Comparison of ENCODE assay signal across 19 cellular contexts in genomic region chr7:139587535-139587934, GRCh38.
DNase-seq lines count a peak whose midpoint lies in the region; ATAC-seq and TF ChIP-seq lines count a peak whose summit lies in the region.
"Had no signal": no experiment of that assay in that cellular context is flagged by ENCODE, and none has a peak within 500 bp of the region (broad histone marks: within the 10 kb centered on the region; RNA-seq: fewer than 3 reads in every experiment).

No MANE protein-coding gene starts in this region.

- H3K36me3 ChIP-seq in testis (ENCODE audit: low read depth, missing control alignments), result no peaks in the 10 kb centered on the region

- intact Hi-C loops in testis (cut with DNase I; ENCODE audit: low total_unique reads), result no loop called here

- no peak overlapping the region for H3K27ac ChIP-seq in testis
- H3K27ac ChIP-seq: 22Rv1, A549 had no signal

- ATAC-seq in WTC11, result no peak
- ATAC-seq: A549, HCT116, HepG2 had no signal

- DNase-seq in activated CD8-positive, alpha-beta memory T cell treated with anti-CD3 and anti-CD28 coated beads, Interleukin-2, amount 50 U/mL, for 48 hours, result peak; percentile 34
- DNase-seq in activated CD8-positive, alpha-beta memory T cell treated with anti-CD3 and anti-CD28 coated beads for 24 hours, result no peak
- DNase-seq in WTC11 (ENCODE audit: low spot score), result no peak
- DNase-seq in nephron progenitor cell, result no peak
- peak; percentile 0 for DNase-seq in testis
- DNase-seq in COLO829 (ENCODE audit: low spot score), result no peak
- DNase-seq in mesothelial cell of epicardium (ENCODE audit: low spot score in 2 of 2, unreplicated experiment in 2 of 2), result no peak
- DNase-seq: AML-193; Calu3; CD4-positive, alpha-beta memory T cell; DMS79 treated with DMSO at 0.1 percent for 48 hours; GF-D8; GOT3; H7 had no signal

- peaks cover 3% of the 10 kb centered on the region; the same call in 1 of the 2 replicates for H3K4me1 Mint-ChIP-seq in WTC11
- H3K4me1 Mint-ChIP-seq in nephron progenitor cell, result peaks cover 19% of the 10 kb centered on the region
- peaks cover 3% of the 10 kb centered on the region for H3K4me1 Mint-ChIP-seq in mesothelial cell of epicardium
- H3K4me1 Mint-ChIP-seq: CD4-positive, alpha-beta memory T cell had no signal

- H3K9me3 Mint-ChIP-seq in WTC11, result no peaks in the 10 kb centered on the region
- H3K9me3 Mint-ChIP-seq in nephron progenitor cell, result no peaks in the 10 kb centered on the region
- H3K9me3 Mint-ChIP-seq in mesothelial cell of epicardium, result no peaks in the 10 kb centered on the region
- H3K9me3 Mint-ChIP-seq: CD14-positive monocyte; CD4-positive, alpha-beta memory T cell had no signal

- H3K36me3 Mint-ChIP-seq in WTC11 (no peaks in the 10 kb centered on the region), nephron progenitor cell (ENCODE audit: low read depth) (peaks cover 69% of the 10 kb centered on the region), mesothelial cell of epicardium (peaks cover 42% of the 10 kb centered on the region)

- no peaks in the 10 kb centered on the region for H3K27me3 ChIP-seq in testis

- H3K4me3 ChIP-seq in testis, result no peak overlapping the region
- H3K4me3 ChIP-seq: A549 had no signal

- WGBS in testis, 2 donors, result 95 to 96% methylated on average over 7 of the region's 7 CpGs

- no peaks in the 10 kb centered on the region for H3K9me3 ChIP-seq in testis
- H3K9me3 ChIP-seq: A549 had no signal

- POLR2A ChIA-PET in WTC11 (lab: Charles Lee), result no interaction called here

- no peaks in the 10 kb centered on the region for H3K27me3 Mint-ChIP-seq in WTC11 (ENCODE audit: low read depth)
- H3K27me3 Mint-ChIP-seq in nephron progenitor cell (ENCODE audit: low read depth, poor library complexity), result peaks cover 5% of the 10 kb centered on the region
- no peaks in the 10 kb centered on the region for H3K27me3 Mint-ChIP-seq in mesothelial cell of epicardium (ENCODE audit: low read depth)
- H3K27me3 Mint-ChIP-seq: CD4-positive, alpha-beta memory T cell had no signal

- TF ChIP-seq CTCF in WTC11 (IDR thresholded peaks at IDR 0.05) (no peak), nephron progenitor cell (IDR thresholded peaks at IDR 0.05) (no peak), testis (IDR thresholded peaks at IDR 0.05) (no peak), mesothelial cell of epicardium (IDR thresholded peaks at IDR 0.05; ENCODE audit: unreplicated experiment) (no peak)

- CTCF ChIA-PET in WTC11 (lab: Charles Lee), result interaction anchor here (1.5 to 4.0 kb wide), 6 partner anchors 15 to 153 kb away, joined by 3 to 28 read pairs (median 8); no protein-coding TSS in a partner anchor

- H3K27ac Mint-ChIP-seq in WTC11 (no peak overlapping the region), nephron progenitor cell (peak overlapping the region; percentile 75), mesothelial cell of epicardium (no peak overlapping the region)

- TF ChIP-seq POLR2A in testis (IDR thresholded peaks at IDR 0.05), result no peak

- H3K4me3 Mint-ChIP-seq in WTC11 (no peak overlapping the region), nephron progenitor cell (no peak overlapping the region), mesothelial cell of epicardium (no peak overlapping the region)
- H3K4me3 Mint-ChIP-seq: CD14-positive monocyte; CD4-positive, alpha-beta memory T cell had no signal

- H3K4me1 ChIP-seq in testis, result no peaks in the 10 kb centered on the region
- H3K4me1 ChIP-seq: A549 had no signal

TF ChIP-seq in WTC11, 78 proteins besides CTCF, POLR2A, EP300 and RAD21:
- TF ChIP-seq ZNF121 (CRISPR knock-in tag; IDR thresholded peaks at IDR 0.05), result 0 out of 2 replicates have a peak, but pooled peaks have one; percentile 27
- no peak for TF ChIP-seq USF1 (CRISPR knock-in tag; IDR thresholded peaks at IDR 0.05)

Comparison
In these comparisons a context has a peak if more than half of its experiments do, and no peak if none do; other contexts are left out.
1. DNase-seq: peak in activated CD8-positive, alpha-beta memory T cell treated with anti-CD3 and anti-CD28 coated beads, Interleukin-2, amount 50 U/mL, for 48 hours (single experiment) and testis (single experiment); none in activated CD8-positive, alpha-beta memory T cell treated with anti-CD3 and anti-CD28 coated beads for 24 hours (single experiment), WTC11 (single experiment), nephron progenitor cell (single experiment), COLO829 (single experiment) and mesothelial cell of epicardium (0 of 2).